In the genomic region with DNA sequence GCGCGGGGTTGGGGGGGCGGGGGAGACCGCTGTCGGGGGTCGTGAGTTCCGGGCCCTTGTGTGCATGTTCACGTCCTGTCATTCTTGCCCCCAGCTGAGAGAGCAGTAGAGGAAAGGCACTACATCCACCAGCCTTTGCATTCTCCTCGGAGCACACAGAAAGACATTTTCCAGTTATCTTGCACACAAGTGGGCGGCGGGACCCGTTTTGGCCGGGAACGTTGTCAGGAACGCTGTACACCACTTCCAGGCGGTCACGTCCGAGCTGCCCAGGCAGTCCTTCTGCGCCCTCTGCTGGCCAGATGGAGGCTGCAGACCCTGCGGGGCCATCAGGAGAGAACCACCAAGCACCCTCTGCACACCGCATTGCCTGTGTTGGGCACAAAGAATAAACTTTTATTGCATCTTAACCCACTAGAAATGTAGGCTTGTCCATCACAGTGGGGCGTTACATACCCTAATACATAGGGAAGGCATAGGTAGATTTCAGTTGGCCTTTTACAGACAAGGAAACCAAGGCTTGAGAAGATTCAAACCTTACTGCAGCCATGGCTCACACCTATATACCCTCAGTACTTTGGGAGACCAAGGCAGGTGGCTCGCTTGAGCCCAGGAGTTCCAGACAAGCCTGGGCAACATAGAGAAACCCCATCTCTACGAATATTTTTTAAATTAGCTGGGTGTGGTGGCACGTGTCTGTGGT, we compare ENCODE assay signal across 8 cellular contexts. TPM values are rescaled to one million over a fixed set of nuclear protein-coding genes. Genes with fewer than 3 reads are reported as not detected.
DNase-seq lines count a peak whose midpoint lies in the region; ATAC-seq, FAIRE-seq and TF ChIP-seq lines count a peak whose summit lies in the region.

No MANE protein-coding gene starts in this region.

- CTCF ChIA-PET in mammary epithelial cell (lab: Charles Lee; ENCODE audit: low non-redundant PET) = interaction anchor here (1.2 kb wide), 1 partner anchor 355 kb away, joined by 4 read pairs; no protein-coding TSS in a partner anchor

- intact Hi-C loops in mammary epithelial cell (cut with micrococcal nuclease) (loop anchor here (1.0 kb wide), 4 partner anchors 42 to 460 kb away; no protein-coding TSS in a partner anchor), kidney (cut with DNase I) (loop anchor here (2.0 to 10.0 kb wide), 2 partner anchors 356 to 464 kb away; no protein-coding TSS in a partner anchor)

- BruUV-seq in mammary epithelial cell (replicated peaks; lab: Mats Ljungman, UMichigan) = no TSS peak

- peak; percentile 97 for TF ChIP-seq CTCF in AG10803 (conservative IDR thresholded peaks at IDR 0.05; ENCODE audit: low read length)
- peak; percentile 97 to 98 for TF ChIP-seq CTCF in mammary epithelial cell (conservative IDR thresholded peaks at IDR 0.05 in 1 of 2, IDR thresholded peaks at IDR 0.05 in 1 of 2; ENCODE audit: extremely low read depth in 1 of 2, insufficient read depth in 1 of 2, low read depth in 1 of 2, low read length in 2 of 2)
- peak; percentile 97 for TF ChIP-seq CTCF in kidney (IDR thresholded peaks at IDR 0.05; ENCODE audit: borderline replicate concordance, extremely low read depth, insufficient read depth)

- no peak overlapping the region for H2AFZ ChIP-seq in mammary epithelial cell (ENCODE audit: low read depth, low read length)

- peaks cover 40% of the 10 kb centered on the region for H3K4me1 ChIP-seq in mammary epithelial cell (ENCODE audit: insufficient read depth, low read length)
- H3K4me1 ChIP-seq in kidney (ENCODE audit: control insufficient read depth in 1 of 2, insufficient read depth in 1 of 2, low read depth in 1 of 2, low read length in 2 of 2) = peaks cover 15 to 26% of the 10 kb centered on the region in 2 donors

- no peaks in the 10 kb centered on the region for H3K9me3 ChIP-seq in mammary epithelial cell (replicated peaks; ENCODE audit: insufficient read depth, low read length)
- no peaks in the 10 kb centered on the region for H3K9me3 ChIP-seq in kidney (ENCODE audit: control insufficient read depth in 1 of 2, low read length in 2 of 2)

- no peak for FAIRE-seq in kidney (lab: Jason Lieb, UNC)

- H4K20me1 ChIP-seq in mammary epithelial cell (ENCODE audit: insufficient read depth, low read length) = no peaks in the 10 kb centered on the region

- H3K4me2 ChIP-seq in mammary epithelial cell (ENCODE audit: insufficient read depth, low read depth, low read length) = no peak overlapping the region

- H3K9ac ChIP-seq in mammary epithelial cell (ENCODE audit: insufficient read depth, low read length) (no peak overlapping the region), kidney (ENCODE audit: low read length in 2 of 2) (no peak overlapping the region)

- no peaks in the 10 kb centered on the region for H3K79me2 ChIP-seq in mammary epithelial cell (ENCODE audit: insufficient read depth, low read length)

- H3K27ac ChIP-seq in mammary epithelial cell (ENCODE audit: insufficient read depth, low read depth, low read length) (no peak overlapping the region), kidney (ENCODE audit: low read depth in 2 of 2, low read length in 2 of 2) (no peak overlapping the region)

- H3K36me3 ChIP-seq in mammary epithelial cell (ENCODE audit: insufficient read depth, low read length) (no peaks in the 10 kb centered on the region), kidney (ENCODE audit: control insufficient read depth in 1 of 2, insufficient read depth in 2 of 2, low read length in 2 of 2) (no peaks in the 10 kb centered on the region)

- H3K27me3 ChIP-seq in mammary epithelial cell (ENCODE audit: insufficient read depth, low read length) = peaks cover 13% of the 10 kb centered on the region

- dilution Hi-C loops in mammary epithelial cell (cut with HindIII; ENCODE audit: low sequenced_read_pairs) = loop anchor here (25.0 kb wide), 1 partner anchor 351 kb away; no protein-coding TSS in a partner anchor

- in situ Hi-C loops in mammary epithelial cell (cut with MboI; ENCODE audit: low sequenced_read_pairs in 2 of 2) = loop anchor here (5.0 to 25.0 kb wide), 2 partner anchors 356 to 451 kb away; partner anchors contain the start of genes KCNQ1 (in 2 of the 2) and TRPM5 (in 2 of the 2)

- no peak for ATAC-seq in HG02884 (IDR thresholded peaks at IDR 0.05; ENCODE audit: unreplicated experiment)

- DNase-seq in AG10803 (ENCODE audit: low read depth) = peak; percentile 81
- DNase-seq in GOT3 (lab: John Stamatoyannopoulos, UW) = peak; percentile 28
- peak; percentile 95 for DNase-seq in NCI-H2227 (lab: John Stamatoyannopoulos, UW; ENCODE audit: unreplicated experiment)
- peak; percentile 71 for DNase-seq in activated CD4-positive, CD25-positive, alpha-beta regulatory T cell treated with anti-CD3 and anti-CD28 coated beads, Interleukin-2, amount 50 U/mL, for 16 hours (ENCODE audit: low read depth, low spot score)
- DNase-seq in mammary epithelial cell = peak; percentile 69
- DNase-seq in kidney = peak; percentile 96
- peak; percentile 80 to 90 (median 85) for DNase-seq in stimulated activated CD4-positive, alpha-beta T cell treated with anti-CD3 and anti-CD28 coated beads, Interleukin-1b, Interleukin-23, amount 100 ng/mL, for 24 hours (ENCODE audit: low read depth in 4 of 4, low spot score in 1 of 4)

- H3K4me3 ChIP-seq in AG10803 (ENCODE audit: low read length) = no peak overlapping the region
- no peak overlapping the region for H3K4me3 ChIP-seq in mammary epithelial cell (replicated peaks in 1 of 3; ENCODE audit: insufficient read depth in 1 of 3, low read depth in 2 of 3, low read length in 3 of 3)
- H3K4me3 ChIP-seq in kidney (ENCODE audit: low read length in 2 of 2) = no peak overlapping the region

- WGBS in mammary epithelial cell (ENCODE audit: low coverage, missing lambda C conversion rate) = 10% methylated on average over 16 of the region's 25 CpGs

RNA-seq across cellular contexts. Expression of gene CDKN1C, which starts 2.8 kb away (rescaled TPM):
- total RNA-seq in mammary epithelial cell (under 1 TPM; 0.38 to 0.50 TPM), kidney (54.8 TPM)
- polyA plus RNA-seq in mammary epithelial cell (0.08 TPM), kidney (ENCODE audit: insufficient read depth, low read depth, low replicate concordance) (192 TPM)
- not detected for polyA minus RNA-seq in mammary epithelial cell

RNA-seq across cellular contexts. Expression of gene PHLDA2, which starts 40.8 kb away (rescaled TPM):
- total RNA-seq in mammary epithelial cell (100 to 1,000 TPM in 1 of 2 donors, 1 to 10 TPM in 1; 9.5 to 164 TPM), kidney (19.7 TPM)
- polyA plus RNA-seq in mammary epithelial cell (81.0 TPM), kidney (ENCODE audit: insufficient read depth, low read depth, low replicate concordance) (9.0 TPM)
- polyA minus RNA-seq in mammary epithelial cell = 23.0 TPM

Comparison
In these comparisons a context has a peak if more than half of its experiments do, and no peak if none do; other contexts are left out.
1. DNase-seq: peak in every context shown above with its lines; median percentile 96 in kidney; 95 in NCI-H2227; 85 in stimulated activated CD4-positive, alpha-beta T cell treated with anti-CD3 and anti-CD28 coated beads, Interleukin-1b, Interleukin-23, amount 100 ng/mL, for 24 hours; 81 in AG10803; 71 in activated CD4-positive, CD25-positive, alpha-beta regulatory T cell treated with anti-CD3 and anti-CD28 coated beads, Interleukin-2, amount 50 U/mL, for 16 hours; 69 in mammary epithelial cell; 28 in GOT3.
2. RNA of gene CDKN1C, which starts 2.8 kb away (total RNA-seq): 54.8 TPM in kidney (single experiment); 0.38 to 0.50 TPM in mammary epithelial cell; every median in the first group is over 10 times any median in the second.
3. Peak in every context shown above with its lines, with median percentiles within 50 percentile points of each other: CTCF ChIP-seq.